21 cellular contexts compared by ENCODE assay signal in the genomic region with DNA sequence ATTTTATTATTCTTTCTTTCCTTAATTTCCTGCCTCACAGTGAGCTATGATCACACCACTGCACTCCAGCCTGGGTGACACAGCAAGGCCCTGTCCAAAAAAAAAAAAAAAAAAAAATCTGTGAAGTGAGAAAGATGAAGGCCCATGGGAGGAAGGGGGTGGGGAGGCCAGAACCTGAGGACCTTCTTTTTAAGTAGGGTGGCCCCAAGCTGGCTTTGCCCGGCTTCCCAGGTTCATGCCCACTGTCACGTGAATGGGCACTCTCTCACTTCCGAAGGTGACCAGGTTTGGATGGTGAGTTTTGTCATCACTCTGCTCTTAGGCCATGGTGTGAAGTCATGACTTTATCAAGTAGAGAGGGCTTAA.
DNase-seq lines count a peak whose midpoint lies in the region; ATAC-seq and TF ChIP-seq lines count a peak whose summit lies in the region.
"Had no signal": no experiment of that assay in that cellular context is flagged by ENCODE, and none has a peak within 500 bp of the region (broad histone marks: within the 10 kb centered on the region; RNA-seq: fewer than 3 reads in every experiment).

No MANE protein-coding gene starts in this region.

- TF ChIP-seq CTCF in right atrium auricular region (IDR thresholded peaks at IDR 0.05): no peak
- TF ChIP-seq CTCF in liver (IDR thresholded peaks at IDR 0.05; ENCODE audit: low read depth, low read length, missing input control): no peak
- TF ChIP-seq CTCF in sigmoid colon (IDR thresholded peaks at IDR 0.05): no peak
- TF ChIP-seq CTCF in GM13976 (IDR thresholded peaks at IDR 0.05; ENCODE audit: borderline replicate concordance, control extremely low read depth, extremely low read depth, insufficient read depth, missing control alignments): no peak

- no peak for ATAC-seq in left ventricle myocardium superior
- ATAC-seq: A549; activated naive CD4-positive, alpha-beta T cell treated with anti-CD3 and anti-CD28 coated beads, Interleukin-2, amount 50 U/mL, for 72 hours; CD8-positive, alpha-beta T cell; left lung had no signal

- DNase-seq in right atrium auricular region (ENCODE audit: low spot score) (no peak), left ventricle myocardium superior (no peak), sigmoid colon (peak; percentile 59), GM13976 (ENCODE audit: low spot score) (no peak), SKM-1 treated with dmso at 0.1 percent for 144 hours (lab: John Stamatoyannopoulos, UW; ENCODE audit: unreplicated experiment) (no peak), NCI-H345 treated with DMSO at 0.1 percent for 48 hours (lab: John Stamatoyannopoulos, UW; ENCODE audit: unreplicated experiment) (no peak), CD1c-positive myeloid dendritic cell (ENCODE audit: extremely low spot score) (no peak)
- DNase-seq: activated CD4-positive, alpha-beta T cell treated with anti-CD3 and anti-CD28 coated beads, Interleukin-2, amount 50 U/mL, for 48 hours; activated T-cell treated with anti-CD3 and anti-CD28 coated beads, Interleukin-2, amount 50 U/mL, for 1 hour; CD8-positive, alpha-beta T cell; effector CD4-positive, alpha-beta T cell; Kasumi-1; left lung; NCI-H1105; Peyer's patch; stimulated activated CD4-positive, alpha-beta T cell treated with anti-CD3 and anti-CD28 coated beads, Interleukin-4, amount 100 ng/mL, for 1 hour; SW 1271 had no signal

- H3K9ac ChIP-seq in liver (ENCODE audit: low read depth in 1 of 2, low read length in 2 of 2): peak overlapping the region in 1 of 2 donors; percentile 82

- peaks cover 0 to 22% of the 10 kb centered on the region in 2 donors for H3K9me3 ChIP-seq in right atrium auricular region
- H3K9me3 ChIP-seq in liver (ENCODE audit: control insufficient read depth in 4 of 4, low read length in 3 of 4): no peaks in the 10 kb centered on the region
- peaks cover 0 to 12% (median 4%) of the 10 kb centered on the region in 4 donors for H3K9me3 ChIP-seq in sigmoid colon

- TF ChIP-seq EP300 in sigmoid colon (IDR thresholded peaks at IDR 0.05): no peak

- H3K4me3 ChIP-seq in right atrium auricular region (no peak overlapping the region), liver (ENCODE audit: low read depth in 1 of 3, low read length in 3 of 3) (peak overlapping the region in 2 of 3 donors; percentile 74 to 85), sigmoid colon (no peak overlapping the region)
- H3K4me3 ChIP-seq: A549 had no signal

- no peak for TF ChIP-seq POLR2A in sigmoid colon (IDR thresholded peaks at IDR 0.05)

- intact Hi-C loops in left ventricle myocardium superior (cut with micrococcal nuclease): no loop called here
- intact Hi-C loops in sigmoid colon (cut with DNase I): no loop called here

- peaks cover 0 to 23% of the 10 kb centered on the region in 2 donors for H3K4me1 ChIP-seq in right atrium auricular region
- H3K4me1 ChIP-seq in liver (ENCODE audit: control insufficient read depth in 4 of 4, insufficient read depth in 4 of 4, low read length in 3 of 4): peaks cover 3 to 21% (median 5%) of the 10 kb centered on the region in 4 donors
- peaks cover 0 to 14% (median 13%) of the 10 kb centered on the region in 4 donors for H3K4me1 ChIP-seq in sigmoid colon

- TF ChIP-seq RAD21 in liver (IDR thresholded peaks at IDR 0.05): no peak

- H3K27ac ChIP-seq in right atrium auricular region (peak overlapping the region; percentile 67 to 82), liver (ENCODE audit: low read depth in 1 of 2, low read length in 2 of 2) (peak overlapping the region; percentile 92 to 97), sigmoid colon (peak overlapping the region; percentile 76 to 84 (median 80))
- H3K27ac ChIP-seq: A549 had no signal

- no peaks in the 10 kb centered on the region for H3K27me3 ChIP-seq in right atrium auricular region
- no peaks in the 10 kb centered on the region for H3K27me3 ChIP-seq in liver (ENCODE audit: control insufficient read depth in 4 of 4, insufficient read depth in 4 of 4, low read length in 3 of 4)
- H3K27me3 ChIP-seq in sigmoid colon: peaks cover 0 to 21% (median 0%) of the 10 kb centered on the region in 3 donors
- H3K27me3 ChIP-seq: Peyer's patch had no signal

- 50% methylated on average over 3 of the region's 3 CpGs for WGBS in liver
- 82 to 99% methylated on average over 3 of the region's 3 CpGs for WGBS in sigmoid colon, 2 donors

- in situ Hi-C loops in GM13976 (cut with MboI; ENCODE audit: low sequenced_read_pairs, unreplicated experiment): no loop called here

- H3K36me3 ChIP-seq in right atrium auricular region: no peaks in the 10 kb centered on the region
- no peaks in the 10 kb centered on the region for H3K36me3 ChIP-seq in liver (ENCODE audit: control insufficient read depth in 4 of 4, insufficient read depth in 3 of 4, low read depth in 1 of 4, low read length in 3 of 4)
- no peaks in the 10 kb centered on the region for H3K36me3 ChIP-seq in sigmoid colon
- H3K36me3 ChIP-seq: left lung, Peyer's patch, thoracic aorta had no signal

TF ChIP-seq in liver, 16 proteins besides CTCF, POLR2A, EP300 and RAD21:
- TF ChIP-seq HNF4A (conservative IDR thresholded peaks at IDR 0.05) (no peak), FOXA1 (IDR thresholded peaks at IDR 0.05) (no peak), HNF4G (IDR thresholded peaks at IDR 0.05) (no peak)
TF ChIP-seq in liver: peak in this region for 0.

Comparison
In these comparisons a context has a peak if more than half of its experiments do, and no peak if none do; other contexts are left out.
1. H3K4me3 ChIP-seq: peak in liver (2 of 3); none in right atrium auricular region (0 of 2) and sigmoid colon (0 of 4).
2. Peak in every context shown above with its lines, with median percentiles within 50 percentile points of each other: H3K27ac ChIP-seq.